ENCODE assay signal across 9 cellular contexts in genomic region chr1:21397813-21398188, GRCh38. TPM values are rescaled to one million over a fixed set of nuclear protein-coding genes. Genes with fewer than 3 reads are reported as not detected.
DNase-seq lines count a peak whose midpoint lies in the region; ATAC-seq and TF ChIP-seq lines count a peak whose summit lies in the region.
"Had no signal": no experiment of that assay in that cellular context is flagged by ENCODE, and none has a peak within 500 bp of the region (broad histone marks: within the 10 kb centered on the region; RNA-seq: fewer than 3 reads in every experiment).

No MANE protein-coding gene starts in this region.

- H3K9me3 ChIP-seq in effector memory CD4-positive, alpha-beta T cell (ENCODE audit: control insufficient read depth, low read length) = no peaks in the 10 kb centered on the region
- no peaks in the 10 kb centered on the region for H3K9me3 ChIP-seq in upper lobe of left lung

- H3K4me3 Mint-ChIP-seq in T-cell (peak overlapping the region; percentile 66 to 71 (median 70)), Calu3 (ENCODE audit: low read depth, unreplicated experiment) (no peak overlapping the region)

- H3K27ac Mint-ChIP-seq in T-cell (no peak overlapping the region), Calu3 (ENCODE audit: unreplicated experiment) (no peak overlapping the region)

- no peaks in the 10 kb centered on the region; the same call in 1 of the 2 replicates for H3K27me3 ChIP-seq in H7 (ENCODE audit: control insufficient read depth, insufficient read depth, low read length)
- no peaks in the 10 kb centered on the region for H3K27me3 ChIP-seq in effector memory CD4-positive, alpha-beta T cell (replicated peaks; ENCODE audit: control insufficient read depth, insufficient read depth, low read length, poor library complexity, severe bottlenecking)
- no peaks in the 10 kb centered on the region for H3K27me3 ChIP-seq in upper lobe of left lung

- ATAC-seq in T-cell (replicated peaks in 1 of 4) (peak in 3 of 4 experiments; percentile 30 to 60 (median 46)), upper lobe of left lung (ENCODE audit: low FRiP score in 2 of 2) (no peak)
- ATAC-seq: left lobe of liver had no signal

- TF ChIP-seq EP300 in upper lobe of left lung (IDR thresholded peaks at IDR 0.05) = no peak

- H3K4me1 Mint-ChIP-seq in T-cell = peaks cover 7 to 11% (median 9%) of the 10 kb centered on the region in 3 donors
- no peaks in the 10 kb centered on the region for H3K4me1 Mint-ChIP-seq in Calu3 (ENCODE audit: low read depth, unreplicated experiment)

- WGBS in upper lobe of left lung, 2 donors = 28 to 33% methylated on average over 15 of the region's 15 CpGs

- intact Hi-C loops in Calu3 (cut with micrococcal nuclease; ENCODE audit: unreplicated experiment) = no loop called here

- TF ChIP-seq POLR2A in upper lobe of left lung (IDR thresholded peaks at IDR 0.05) = no peak

- H3K36me3 Mint-ChIP-seq in T-cell (no peaks in the 10 kb centered on the region), Calu3 (ENCODE audit: insufficient read depth, unreplicated experiment) (no peaks in the 10 kb centered on the region)

- H3K27me3 Mint-ChIP-seq in T-cell = peaks cover 11 to 17% of the 10 kb centered on the region in 2 donors
- H3K27me3 Mint-ChIP-seq in Calu3 (ENCODE audit: unreplicated experiment) = no peaks in the 10 kb centered on the region

- TF ChIP-seq CTCF in Calu3 (IDR thresholded peaks at IDR 0.05; ENCODE audit: unreplicated experiment) (no peak), upper lobe of left lung (IDR thresholded peaks at IDR 0.05) (no peak)

- no peaks in the 10 kb centered on the region for H3K9me3 Mint-ChIP-seq in T-cell
- H3K9me3 Mint-ChIP-seq in Calu3 (ENCODE audit: low read depth, unreplicated experiment) = no peaks in the 10 kb centered on the region

- BruUV-seq in Calu3 (replicated peaks; lab: Mats Ljungman, UMichigan) = no TSS peak

- peak; percentile 67 for DNase-seq in H7
- peak in 19 of 34 experiments; percentile 0 to 15 (median 3) for DNase-seq in T-cell
- no peak for DNase-seq in effector memory CD4-positive, alpha-beta T cell
- DNase-seq in stimulated activated CD4-positive, alpha-beta T cell treated with anti-CD3 and anti-CD28 coated beads, Interleukin-4, amount 100 ng/mL, for 48 hours (ENCODE audit: low read depth in 2 of 2) = peak; percentile 4
- DNase-seq in Calu3 = no peak
- no peak for DNase-seq in upper lobe of left lung
- no peak for DNase-seq in NCI-H446 treated with DMSO at 0.1 percent for 48 hours (lab: John Stamatoyannopoulos, UW)
- DNase-seq: effector CD4-positive, alpha-beta T cell had no signal

- H3K4me3 ChIP-seq in H7 (ENCODE audit: insufficient read depth, low read depth, low read length) (no peak overlapping the region), upper lobe of left lung (no peak overlapping the region)
- H3K4me3 ChIP-seq in effector memory CD4-positive, alpha-beta T cell (ENCODE audit: insufficient read depth, low read depth, low read length, poor library complexity, severe bottlenecking) = peak overlapping the region; percentile 10

- CTCF ChIA-PET in T-cell (lab: Charles Lee) (no interaction called here), Calu3 (lab: Charles Lee) (no interaction called here)

- POLR2A ChIA-PET in T-cell (lab: Charles Lee) = no interaction called here

- H3K27ac ChIP-seq in effector memory CD4-positive, alpha-beta T cell (ENCODE audit: insufficient read depth, low read length, poor library complexity, severe bottlenecking) = no peak overlapping the region
- no peak overlapping the region for H3K27ac ChIP-seq in upper lobe of left lung

- no peaks in the 10 kb centered on the region for H3K4me1 ChIP-seq in effector memory CD4-positive, alpha-beta T cell (ENCODE audit: control insufficient read depth, insufficient read depth, low read length, poor library complexity, severe bottlenecking)
- H3K4me1 ChIP-seq in upper lobe of left lung = peaks cover 0 to 6% (median 0%) of the 10 kb centered on the region in 4 donors

- no peaks in the 10 kb centered on the region for H3K36me3 ChIP-seq in H7 (replicated peaks; ENCODE audit: control insufficient read depth, insufficient read depth, low read length)
- H3K36me3 ChIP-seq in effector memory CD4-positive, alpha-beta T cell (ENCODE audit: control insufficient read depth, insufficient read depth, low read length) = no peaks in the 10 kb centered on the region
- no peaks in the 10 kb centered on the region for H3K36me3 ChIP-seq in upper lobe of left lung

RNA-seq across cellular contexts. Expression of gene NBPF3, which starts 42.1 kb away (rescaled TPM):
- 19.7 and 28.0 TPM in 2 replicates for total RNA-seq in H7 (2014; rRNA removed; shearing (Covaris generic))
- total RNA-seq in T-cell = 10 to 100 TPM in 4 of 5 donors, 1 to 10 TPM in 1; 8.3 to 17.9 (median 16.3) TPM
- total RNA-seq in Calu3 (2022) = 6.7 and 6.9 TPM in 2 replicates
- 10 to 100 TPM in 1 of 6 donors, 1 to 10 TPM in 5; 5.9 to 17.3 (median 8.5) TPM for total RNA-seq in upper lobe of left lung

Comparison
In these comparisons a context has a peak if more than half of its experiments do, and no peak if none do; other contexts are left out.
1. DNase-seq: peak in H7 (single experiment), T-cell (19 of 34) and stimulated activated CD4-positive, alpha-beta T cell treated with anti-CD3 and anti-CD28 coated beads, Interleukin-4, amount 100 ng/mL, for 48 hours (2 of 2); none in effector memory CD4-positive, alpha-beta T cell (0 of 3), Calu3 (single experiment), upper lobe of left lung (0 of 2) and NCI-H446 treated with DMSO at 0.1 percent for 48 hours (single experiment).
2. ATAC-seq: peak in T-cell (3 of 4); none in upper lobe of left lung (0 of 2).